1 cellular context compared by ENCODE assay signal in the genomic region with DNA sequence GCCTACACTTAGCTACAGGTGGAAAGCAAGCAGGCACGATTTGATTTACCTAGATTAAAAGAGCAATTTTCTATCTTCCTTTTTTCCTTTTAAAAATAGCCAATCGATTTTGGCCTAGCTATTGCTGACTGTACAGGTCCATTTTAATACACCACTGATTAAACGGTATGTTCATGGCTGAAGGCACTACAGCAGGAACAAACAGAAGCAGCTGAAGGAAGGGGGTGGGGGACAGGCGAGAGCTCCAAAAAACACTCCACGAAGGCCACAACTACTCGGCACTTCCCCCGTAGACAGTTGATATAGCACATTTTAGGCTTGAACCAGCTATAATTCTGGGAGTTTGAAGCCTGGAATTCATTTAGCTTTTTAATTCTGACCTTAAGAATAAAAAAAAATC.
TF ChIP-seq lines count a peak whose summit lies in the region.

No MANE protein-coding gene starts in this region.

TF ChIP-seq in SK-N-SH treated with all-trans-retinoic acid at 6 μM for 48 hours, 23 proteins besides CTCF, POLR2A, EP300 and RAD21 (continued from another document):
- TF ChIP-seq ZC3H10 (CRISPR knock-in tag; IDR thresholded peaks at IDR 0.05) (no peak), CSDC2 (CRISPR knock-in tag; IDR thresholded peaks at IDR 0.05) (no peak), ESRRG (CRISPR knock-in tag; IDR thresholded peaks at IDR 0.05) (no peak), PPARA (CRISPR knock-in tag; IDR thresholded peaks at IDR 0.05; ENCODE audit: borderline replicate concordance) (no peak), SNAI2 (CRISPR knock-in tag; IDR thresholded peaks at IDR 0.05) (no peak)
TF ChIP-seq in SK-N-SH treated with all-trans-retinoic acid at 6 μM for 48 hours: peak in this region for 0.
